ENCODE assay signal across 1 cellular context in genomic region chr10:97140887-97141745, GRCh38.
TF ChIP-seq lines count a peak whose summit lies in the region.

No MANE protein-coding gene starts in this region.

TF ChIP-seq in HepG2, 621 proteins besides CTCF, POLR2A, EP300 and RAD21 (continued from another document):
- TF ChIP-seq ZNF281 (CRISPR knock-in tag; IDR thresholded peaks at IDR 0.05; ENCODE audit: borderline replicate concordance), result no peak
